Comparison of ENCODE assay signal across 8 cellular contexts in genomic region chr6:53065266-53066058, GRCh38. TPM values are rescaled to one million over a fixed set of nuclear protein-coding genes. Genes with fewer than 3 reads are reported as not detected.
A peak's percentile ranks its signal among the peaks of the same experiment; 100 is the strongest.
DNase-seq lines count a peak whose midpoint lies in the region; ATAC-seq, FAIRE-seq and TF ChIP-seq lines count a peak whose summit lies in the region.

Gene FBXO9, plus strand, starts transcription at chr6:53065404. Its CDS starts 386 bp downstream, at chr6:53065790.

- DNase-seq in D721Med (ENCODE audit: insufficient read length, low spot score) (peak; percentile 54), HL-60 (ENCODE audit: low read depth in 1 of 2, low spot score in 1 of 2) (peak; percentile 35 to 58), SJCRH30 (peak; percentile 58 to 68), cardiac septum (ENCODE audit: low spot score) (peak; percentile 93), posterior cingulate gyrus (peak; percentile 63 to 97 (median 76)), upper lobe of right lung (peak; percentile 89)
- peak; percentile 79 for DNase-seq in activated naive CD4-positive, alpha-beta T cell treated with anti-CD3 and anti-CD28 coated beads, Interleukin-2, amount 50 U/mL, for 16 hours

- H3K27ac ChIP-seq in HL-60 (replicated peaks) (peak within 1 kb of the TSS; percentile 92), SJCRH30 (peak within 1 kb of the TSS; percentile 56), upper lobe of right lung (peak within 1 kb of the TSS; percentile 90)

- H3K36me3 ChIP-seq in SJCRH30 (no peaks in the 10 kb centered on the region), upper lobe of right lung (peaks cover 10% of the 10 kb centered on the region)

- ATAC-seq in GM19468 (IDR thresholded peaks at IDR 0.05; ENCODE audit: extremely low read depth, unreplicated experiment) (peak; percentile 15), upper lobe of right lung (peak; percentile 76)

- intact Hi-C loops in cardiac septum (cut with DNase I): loop anchor here (5.0 kb wide), 1 partner anchor 183 kb away; no protein-coding TSS in a partner anchor
- intact Hi-C loops in posterior cingulate gyrus (cut with DNase I): no loop called here
- intact Hi-C loops in upper lobe of right lung (cut with DNase I): no loop called here

- TF ChIP-seq CTCF in D721Med (IDR thresholded peaks at IDR 0.05; ENCODE audit: insufficient read depth, missing control alignments): no peak
- TF ChIP-seq CTCF in HL-60 (IDR thresholded peaks at IDR 0.05; ENCODE audit: insufficient read depth, low read length): no peak
- TF ChIP-seq CTCF in upper lobe of right lung (IDR thresholded peaks at IDR 0.05): no peak

- no peaks in the 10 kb centered on the region for H3K9me3 ChIP-seq in SJCRH30 (replicated peaks)
- H3K9me3 ChIP-seq in upper lobe of right lung: no peaks in the 10 kb centered on the region

- H3K27me3 ChIP-seq in HL-60 (ENCODE audit: insufficient read depth, poor library complexity, severe bottlenecking) (no peaks in the 10 kb centered on the region), SJCRH30 (no peaks in the 10 kb centered on the region), upper lobe of right lung (no peaks in the 10 kb centered on the region)

- peak within 1 kb of the TSS; percentile 86 for H3K4me3 ChIP-seq in HL-60 (replicated peaks; ENCODE audit: insufficient read depth, low read length)
- peak within 1 kb of the TSS; percentile 77 for H3K4me3 ChIP-seq in SJCRH30
- peak within 1 kb of the TSS; percentile 63 for H3K4me3 ChIP-seq in upper lobe of right lung

- FAIRE-seq in D721Med (lab: Jason Lieb, UNC): no peak

- no peaks in the 10 kb centered on the region for H3K4me1 ChIP-seq in SJCRH30
- H3K4me1 ChIP-seq in upper lobe of right lung: peaks cover 42% of the 10 kb centered on the region

RNA-seq across cellular contexts. Expression of gene FBXO9, which starts in this region (rescaled TPM):
- 23.7 and 27.4 TPM in 2 replicates for total RNA-seq in SJCRH30 (2014; rRNA removed; shearing (Covaris generic))
- 96.4 TPM for total RNA-seq in cardiac septum
- 101 TPM for total RNA-seq in upper lobe of right lung

Comparison
In these comparisons a context has a peak if more than half of its experiments do, and no peak if none do; other contexts are left out.
1. Peak in every context shown above with its lines: DNase-seq, ATAC-seq, H3K4me3 ChIP-seq and H3K27ac ChIP-seq.